ENCODE assay signal across 10 cellular contexts in genomic region chr5:132429451-132430440, GRCh38.
A peak's percentile ranks its signal among the peaks of the same experiment; 100 is the strongest.
DNase-seq lines count a peak whose midpoint lies in the region; ATAC-seq and TF ChIP-seq lines count a peak whose summit lies in the region.
"Had no signal": no experiment of that assay in that cellular context is flagged by ENCODE, and none has a peak within 500 bp of the region (broad histone marks: within the 10 kb centered on the region; RNA-seq: fewer than 3 reads in every experiment).

No MANE protein-coding gene starts in this region.

- no peak for DNase-seq in CD8-positive, alpha-beta T cell
- DNase-seq in chondrocyte (ENCODE audit: low spot score) = no peak
- no peak for DNase-seq in osteoblast (ENCODE audit: insufficient read length, low spot score, missing footprints)
- no peak for DNase-seq in SW 1271 (lab: John Stamatoyannopoulos, UW)
- DNase-seq in NCI-H146 treated with DMSO at 0.1 percent for 48 hours (lab: John Stamatoyannopoulos, UW; ENCODE audit: unreplicated experiment) = no peak
- DNase-seq in stimulated activated naive CD4-positive, alpha-beta T cell treated with Interleukin-2 at 50 U/mL for 16 hours (lab: John Stamatoyannopoulos, UW) = no peak
- no peak for DNase-seq in HUDEP-2 (lab: John Stamatoyannopoulos, UW; ENCODE audit: unreplicated experiment in 76 of 76)
- DNase-seq: activated CD4-positive, alpha-beta T cell treated with anti-CD3 and anti-CD28 coated beads for 4 hours; GDM1 had no signal

- H3K36me3 Mint-ChIP-seq in CD8-positive, alpha-beta T cell = peaks cover 43% of the 10 kb centered on the region
- no peaks in the 10 kb centered on the region for H3K36me3 Mint-ChIP-seq in chondrocyte (ENCODE audit: low read depth)

- H3K4me3 ChIP-seq in CD8-positive, alpha-beta T cell (ENCODE audit: low read depth, low read length) = no peak overlapping the region
- H3K4me3 ChIP-seq in Loucy (ENCODE audit: low read length, poor library complexity, severe bottlenecking) (no peak overlapping the region), osteoblast (ENCODE audit: insufficient read depth, low read length) (no peak overlapping the region)

- H3K4me2 ChIP-seq in Loucy (ENCODE audit: low read depth, low read length, poor library complexity, severe bottlenecking) = peak overlapping the region; percentile 26
- peak overlapping the region; percentile 49 for H3K4me2 ChIP-seq in osteoblast (ENCODE audit: insufficient read depth, low read length)

- H2AFZ ChIP-seq in Loucy (ENCODE audit: low read length) = no peak overlapping the region
- H2AFZ ChIP-seq in osteoblast (ENCODE audit: low read length) = no peak overlapping the region

- peak overlapping the region; percentile 97 for H3K27ac Mint-ChIP-seq in CD8-positive, alpha-beta T cell
- peak overlapping the region; percentile 85 for H3K27ac Mint-ChIP-seq in chondrocyte (ENCODE audit: unreplicated experiment)

- H3K9me3 ChIP-seq in CD8-positive, alpha-beta T cell (ENCODE audit: low read length) = no peaks in the 10 kb centered on the region
- H3K9me3 ChIP-seq in Loucy (ENCODE audit: insufficient read depth, low read depth, low read length) (no peaks in the 10 kb centered on the region), osteoblast (ENCODE audit: low read depth, low read length) (no peaks in the 10 kb centered on the region)

- H3K27ac ChIP-seq in CD8-positive, alpha-beta T cell (ENCODE audit: low read depth, low read length) = peak overlapping the region; percentile 77
- H3K27ac ChIP-seq in osteoblast (ENCODE audit: low read depth, low read length) = no peak overlapping the region

- H3K27me3 ChIP-seq in CD8-positive, alpha-beta T cell (ENCODE audit: insufficient read depth, low read length) = no peaks in the 10 kb centered on the region
- H3K27me3 ChIP-seq in Loucy (ENCODE audit: insufficient read depth, low read length, poor library complexity, severe bottlenecking) (no peaks in the 10 kb centered on the region), osteoblast (ENCODE audit: insufficient read depth, low read length) (no peaks in the 10 kb centered on the region)

- peaks cover 96% of the 10 kb centered on the region for H3K4me1 Mint-ChIP-seq in CD8-positive, alpha-beta T cell (ENCODE audit: low read depth)
- peaks cover 67% of the 10 kb centered on the region for H3K4me1 Mint-ChIP-seq in chondrocyte (ENCODE audit: low read depth)

- H3K9me3 Mint-ChIP-seq in CD8-positive, alpha-beta T cell = no peaks in the 10 kb centered on the region
- H3K9me3 Mint-ChIP-seq in chondrocyte (ENCODE audit: low read depth) = no peaks in the 10 kb centered on the region

- intact Hi-C loops in CD8-positive, alpha-beta T cell (cut with DNase I, micrococcal nuclease) = loop anchor here in 1 of 2 experiments (1.0 to 5.0 kb wide), 2 partner anchors 8 to 327 kb away; no protein-coding TSS in a partner anchor

- H3F3A ChIP-seq in Loucy (ENCODE audit: low read depth) = peaks cover 3% of the 10 kb centered on the region; the same call in 1 of the 2 replicates

- H3K79me2 ChIP-seq in Loucy (ENCODE audit: insufficient read depth, low read length) (peaks cover 90% of the 10 kb centered on the region), osteoblast (ENCODE audit: insufficient read depth, low read length) (peaks cover 39% of the 10 kb centered on the region)

- peaks cover 92% of the 10 kb centered on the region for H3K4me1 ChIP-seq in CD8-positive, alpha-beta T cell (ENCODE audit: insufficient read depth, low read length)
- H3K4me1 ChIP-seq in Loucy (ENCODE audit: insufficient read depth, low read length, poor library complexity, severe bottlenecking) (peaks cover 69% of the 10 kb centered on the region), osteoblast (ENCODE audit: insufficient read depth, low read length) (peaks cover 61% of the 10 kb centered on the region)

- no peak for TF ChIP-seq CTCF in CD8-positive, alpha-beta T cell (IDR thresholded peaks at IDR 0.05)
- TF ChIP-seq CTCF in Loucy (conservative IDR thresholded peaks at IDR 0.05; ENCODE audit: low read length) = no peak
- no peak for TF ChIP-seq CTCF in chondrocyte (IDR thresholded peaks at IDR 0.05)
- TF ChIP-seq CTCF in osteoblast (IDR thresholded peaks at IDR 0.05; ENCODE audit: extremely low read depth, low read depth, low read length) = no peak

- H4K20me1 ChIP-seq in Loucy (ENCODE audit: insufficient read depth, low read length, poor library complexity, severe bottlenecking) (no peaks in the 10 kb centered on the region), osteoblast (ENCODE audit: insufficient read depth, low read length) (no peaks in the 10 kb centered on the region)

- POLR2A ChIA-PET in CD8-positive, alpha-beta T cell (lab: Charles Lee) = interaction anchor here (1.0 to 11.1 kb wide), 5 partner anchors 19 to 60 kb away, joined by 4 to 136 read pairs (median 105); partner anchors contain the start of gene IRF1

- CTCF ChIA-PET in CD8-positive, alpha-beta T cell (lab: Charles Lee) = interaction anchor here (1.1 to 8.2 kb wide), 7 partner anchors 9 to 36 kb away, joined by 3 to 50 read pairs (median 8); no protein-coding TSS in a partner anchor

- no peaks in the 10 kb centered on the region for H3K27me3 Mint-ChIP-seq in CD8-positive, alpha-beta T cell (ENCODE audit: low read depth)
- no peaks in the 10 kb centered on the region for H3K27me3 Mint-ChIP-seq in chondrocyte (ENCODE audit: low read depth)

- peak overlapping the region; percentile 100 for H3K9ac ChIP-seq in Loucy (ENCODE audit: low read depth, low read length, poor library complexity, severe bottlenecking)

- H3K36me3 ChIP-seq in CD8-positive, alpha-beta T cell (ENCODE audit: insufficient read depth, low read length) = no peaks in the 10 kb centered on the region
- H3K36me3 ChIP-seq in Loucy (ENCODE audit: insufficient read depth, low read length) (peaks cover 6% of the 10 kb centered on the region; the same call in 1 of the 2 replicates), osteoblast (ENCODE audit: insufficient read depth, low read length) (peaks cover 2% of the 10 kb centered on the region)

- peak overlapping the region; percentile 6 for H3K4me3 Mint-ChIP-seq in CD8-positive, alpha-beta T cell
- H3K4me3 Mint-ChIP-seq in chondrocyte (ENCODE audit: unreplicated experiment) = no peak overlapping the region

- ATAC-seq in CD8-positive, alpha-beta T cell = no peak

- H3K9me2 ChIP-seq in Loucy (replicated peaks; ENCODE audit: low read depth, low read length) = no peaks in the 10 kb centered on the region
